In genomic region chr1:206814716-206815341, GRCh38 we compare ENCODE assay signal across 1 cellular context.
TF ChIP-seq lines count a peak whose summit lies in the region.

No MANE protein-coding gene starts in this region.

TF ChIP-seq in SK-N-SH, 30 proteins besides CTCF, POLR2A, EP300 and RAD21 (continued from another document):
- TF ChIP-seq ZBTB33 (IDR thresholded peaks at IDR 0.05; ENCODE audit: borderline replicate concordance, low read depth) (no peak), NFIC (IDR thresholded peaks at IDR 0.05; ENCODE audit: borderline replicate concordance) (peak; percentile 86), NRF1 (IDR thresholded peaks at IDR 0.05; ENCODE audit: low read depth, low read length) (no peak), ELF1 (IDR thresholded peaks at IDR 0.05) (no peak), SMC3 (IDR thresholded peaks at IDR 0.05; ENCODE audit: low read depth, low read length) (peak; percentile 4; the same call in 1 of the 2 replicates), REST (IDR thresholded peaks at IDR 0.05; ENCODE audit: low read depth, low read length) (no peak), TCF12 (IDR thresholded peaks at IDR 0.05) (peak; percentile 82), FOSL2 (IDR thresholded peaks at IDR 0.05; ENCODE audit: borderline replicate concordance, low read depth) (0 out of 2 replicates have a peak, but pooled peaks have one; percentile 6), SIN3A (IDR thresholded peaks at IDR 0.05; ENCODE audit: borderline replicate concordance, low read depth, low read length) (no peak), YY1 (IDR thresholded peaks at IDR 0.05; ENCODE audit: low read depth) (no peak), JUND (IDR thresholded peaks at IDR 0.05) (peak; percentile 29), FOXJ3 (CRISPR knock-in tag; IDR thresholded peaks at IDR 0.05) (0 out of 2 replicates have a peak, but pooled peaks have one; percentile 53), IRF3 (IDR thresholded peaks at IDR 0.05; ENCODE audit: low read depth, low read length) (no peak), RFX5 (IDR thresholded peaks at IDR 0.05; ENCODE audit: low read length) (no peak), GATA2 (CRISPR knock-in tag; IDR thresholded peaks at IDR 0.05) (peak; percentile 70), USF1 (IDR thresholded peaks at IDR 0.05; ENCODE audit: borderline replicate concordance, low read depth) (no peak), MEF2A (IDR thresholded peaks at IDR 0.05; ENCODE audit: borderline replicate concordance, low read depth) (no peak), RCOR1 (IDR thresholded peaks at IDR 0.05; ENCODE audit: low read length) (peak; percentile 40), POLR2AphosphoS5 (IDR thresholded peaks at IDR 0.05; ENCODE audit: low read depth, low read length) (peak; percentile 21; the same call in 1 of the 2 replicates), EZH2phosphoT487 (IDR thresholded peaks at IDR 0.05; ENCODE audit: borderline replicate concordance, low read depth) (no peak), PBX3 (IDR thresholded peaks at IDR 0.05) (peak; percentile 81), CHD2 (IDR thresholded peaks at IDR 0.05; ENCODE audit: low read length, partially characterized antibody) (peak; percentile 29)
